In genomic region chr4:79780129-79780528, GRCh38 we compare ENCODE assay signal across 23 cellular contexts.
"Had no signal": no experiment of that assay in that cellular context is flagged by ENCODE, and none has a peak within 500 bp of the region (broad histone marks: within the 10 kb centered on the region; RNA-seq: fewer than 3 reads in every experiment).

No MANE protein-coding gene starts in this region.

- H3K4me2 ChIP-seq: hepatocyte had no signal

- DNase-seq: dermis blood vessel endothelial cell; dorsolateral prefrontal cortex; effector CD4-positive, alpha-beta T cell; effector memory CD4-positive, alpha-beta T cell; foreskin keratinocyte; heart left ventricle; hypothalamus; left cardiac atrium; left lung; left ventricle myocardium superior; lower lobe of right lung; mesenchymal stem cell; mucosa of descending colon had no signal

- FAIRE-seq: colon, endothelial cell of umbilical vein, frontal cortex, islet of Langerhans, keratinocyte had no signal

- H3K4me1 Mint-ChIP-seq: mesothelial cell of epicardium had no signal

- H3K79me2 ChIP-seq: hepatocyte had no signal

- H2AFZ ChIP-seq: hepatocyte had no signal

- H3K27ac ChIP-seq: coronary artery, dorsolateral prefrontal cortex, esophagus muscularis mucosa, foreskin keratinocyte, gastroesophageal sphincter, heart left ventricle, hepatocyte, left lung, lower lobe of right lung had no signal

- H3K4me3 Mint-ChIP-seq: mesothelial cell of epicardium had no signal

- ATAC-seq: foreskin keratinocyte, gastroesophageal sphincter, heart left ventricle, left cardiac atrium, left lung, left ventricle myocardium superior, lower lobe of right lung, mucosa of descending colon had no signal

- H3K27ac Mint-ChIP-seq: mesothelial cell of epicardium had no signal

- H3K4me1 ChIP-seq: foreskin keratinocyte, heart left ventricle, left lung, lower lobe of right lung had no signal

- H3K27me3 ChIP-seq: dorsolateral prefrontal cortex, esophagus muscularis mucosa, foreskin keratinocyte, gastroesophageal sphincter, heart left ventricle, hepatocyte, left lung had no signal

- H3K9me3 ChIP-seq: esophagus muscularis mucosa, gastroesophageal sphincter, lower lobe of right lung, mucosa of descending colon had no signal

- H3K4me3 ChIP-seq: coronary artery, dorsolateral prefrontal cortex, esophagus muscularis mucosa, gastroesophageal sphincter, heart left ventricle, hepatocyte, left lung, lower lobe of right lung, mucosa of descending colon had no signal

- H3K36me3 ChIP-seq: esophagus muscularis mucosa, gastroesophageal sphincter, heart left ventricle, left lung, lower lobe of right lung had no signal
